20 cellular contexts compared by ENCODE assay signal in genomic region chr1:74937176-74937575, GRCh38.
DNase-seq lines count a peak whose midpoint lies in the region; ATAC-seq, FAIRE-seq and TF ChIP-seq lines count a peak whose summit lies in the region.
"Had no signal": no experiment of that assay in that cellular context is flagged by ENCODE, and none has a peak within 500 bp of the region (broad histone marks: within the 10 kb centered on the region; RNA-seq: fewer than 3 reads in every experiment).

No MANE protein-coding gene starts in this region.

- 100% methylated on average over 1 of the region's 1 CpG; no CpG with 5 or more reads in 1 of the 2 experiments for WGBS in H1 (ENCODE audit: extremely low coverage in 1 of 2, insufficient coverage in 1 of 2, insufficient read length in 1 of 2, insufficient replicate concordance in 2 of 2, low coverage in 1 of 2, low lambda C conversion rate in 2 of 2, missing lambda C conversion rate in 1 of 2), 2 experiments
- 22% methylated on average over 1 of the region's 1 CpG for WGBS in right lobe of liver (ENCODE audit: insufficient coverage, low coverage, low lambda C conversion rate, missing lambda C conversion rate)

- no peaks in the 10 kb centered on the region for H3K23me2 ChIP-seq in H1 (ENCODE audit: low read depth, low read length)

- no peak overlapping the region for H2AK5ac ChIP-seq in H1 (ENCODE audit: low read depth, low read length)

- TF ChIP-seq EP300 in H1 (IDR thresholded peaks at IDR 0.05; ENCODE audit: borderline replicate concordance in 1 of 2, low read depth in 2 of 2, low read length in 2 of 2) = no peak

- TF ChIP-seq CTCF in AG09319 (IDR thresholded peaks at IDR 0.05; ENCODE audit: low read depth, low read length) (no peak), H1 (IDR thresholded peaks at IDR 0.05; ENCODE audit: control extremely low read depth in 1 of 3, insufficient read depth in 1 of 3, low read depth in 1 of 3, low read length in 3 of 3) (no peak), GM10266 (IDR thresholded peaks at IDR 0.05; ENCODE audit: control insufficient read depth, insufficient read depth, low read depth, missing control alignments) (no peak), right lobe of liver (IDR thresholded peaks at IDR 0.05) (no peak)

- TF ChIP-seq POLR2A in H1 (IDR thresholded peaks at IDR 0.05; ENCODE audit: control extremely low read depth in 1 of 2, low read depth in 2 of 2, low read length in 2 of 2) (no peak), right lobe of liver (IDR thresholded peaks at IDR 0.05) (no peak)

- no peaks in the 10 kb centered on the region for H3K4me1 ChIP-seq in H1 (replicated peaks in 1 of 4; ENCODE audit: control insufficient read depth in 3 of 4, insufficient read depth in 4 of 4, low read length in 3 of 4)
- H3K4me1 ChIP-seq in right lobe of liver = no peaks in the 10 kb centered on the region
- H3K4me1 ChIP-seq: adrenal gland, tibial artery had no signal

- H3K4ac ChIP-seq in H1 (replicated peaks; ENCODE audit: insufficient read length, low read depth, low read length) = no peak overlapping the region

- H3K9me3 ChIP-seq in H1 (ENCODE audit: insufficient read depth in 2 of 2, low read depth in 1 of 2, low read length in 1 of 2) = no peaks in the 10 kb centered on the region; a peak in 1 of 4 replicates
- H3K9me3 ChIP-seq in right lobe of liver = no peaks in the 10 kb centered on the region
- H3K9me3 ChIP-seq: adrenal gland, tibial artery had no signal

- H3K4me3 ChIP-seq in H1 (ENCODE audit: extremely low read depth in 1 of 4, insufficient read depth in 2 of 4, low read depth in 3 of 4, low read length in 4 of 4) = no peak overlapping the region
- no peak overlapping the region for H3K4me3 ChIP-seq in right lobe of liver
- H3K4me3 ChIP-seq: adrenal gland, tibial artery had no signal

- H3K27ac ChIP-seq in H1 (ENCODE audit: low read depth, low read length) (no peak overlapping the region), right lobe of liver (no peak overlapping the region)
- H3K27ac ChIP-seq: adrenal gland, C4-2B, tibial artery had no signal

- H3K56ac ChIP-seq in H1 (replicated peaks; ENCODE audit: insufficient read length, low read depth, low read length) = no peak overlapping the region

- no peak overlapping the region for H2BK5ac ChIP-seq in H1 (ENCODE audit: low read depth, low read length)

- H3K14ac ChIP-seq in H1 (ENCODE audit: insufficient read length) = no peak overlapping the region

- no peak for FAIRE-seq in H1 (lab: Jason Lieb, UNC)
- FAIRE-seq: A204.1, GM19239 had no signal

- H2BK15ac ChIP-seq in H1 (ENCODE audit: low read length) = no peak overlapping the region

- DNase-seq in AG09319 (ENCODE audit: extremely low read depth, low read depth) = peak; percentile 4
- peak; percentile 85 for DNase-seq in NCI-H1092 (lab: John Stamatoyannopoulos, UW)
- DNase-seq in NCI-H345 treated with DMSO at 0.1 percent for 48 hours (lab: John Stamatoyannopoulos, UW; ENCODE audit: unreplicated experiment) = peak; percentile 88
- no peak for DNase-seq in H1 (ENCODE audit: low read depth in 1 of 2, low spot score in 2 of 2)
- no peak for DNase-seq in GM10266 (ENCODE audit: extremely low spot score)
- no peak for DNase-seq in right lobe of liver
- no peak for DNase-seq in GF-D8 (lab: John Stamatoyannopoulos, UW)
- DNase-seq: adrenal gland; Karpas-422; NCI-H2029 treated with DMSO at 0.1 percent for 48 hours; SIG-M5; stimulated activated CD4-positive, alpha-beta T cell treated with anti-CD3 and anti-CD28 coated beads, Interleukin-12 subunit alpha, Interleukin-12 subunit beta, amount 100 ng/mL, for 4 hours; tibial artery had no signal

- no peaks in the 10 kb centered on the region for H3K27me3 ChIP-seq in H1 (replicated peaks in 1 of 4; ENCODE audit: control insufficient read depth in 3 of 4, extremely low read depth in 1 of 4, insufficient read depth in 3 of 4, low read length in 3 of 4)
- no peaks in the 10 kb centered on the region for H3K27me3 ChIP-seq in right lobe of liver
- H3K27me3 ChIP-seq: adrenal gland, tibial artery had no signal

- no peak overlapping the region for H2BK120ac ChIP-seq in H1 (replicated peaks; ENCODE audit: low read depth, low read length)

- H3K23ac ChIP-seq in H1 (ENCODE audit: insufficient read length) = no peak overlapping the region

- H3K9ac ChIP-seq in H1 (replicated peaks in 1 of 4; ENCODE audit: extremely low read depth in 1 of 4, low read depth in 3 of 4, low read length in 3 of 4) = no peak overlapping the region

- no peak overlapping the region for H4K8ac ChIP-seq in H1 (ENCODE audit: extremely low read depth, insufficient read depth, low read length)

- H3K18ac ChIP-seq in H1 (ENCODE audit: extremely low read depth, low read length) = no peak overlapping the region

- no peaks in the 10 kb centered on the region for H4K20me1 ChIP-seq in H1 (replicated peaks in 1 of 2; ENCODE audit: control insufficient read depth in 1 of 2, insufficient read depth in 2 of 2, low read length in 2 of 2)

- H2AFZ ChIP-seq in H1 (ENCODE audit: low read length) = peak overlapping the region; percentile 90

- no peak overlapping the region for H2BK12ac ChIP-seq in H1 (ENCODE audit: low read depth, low read length)

- H3K4me2 ChIP-seq in H1 (ENCODE audit: insufficient read depth in 1 of 2, low read depth in 2 of 2, low read length in 2 of 2) = no peak overlapping the region

- intact Hi-C loops in right lobe of liver (cut with DNase I) = no loop called here

- no peaks in the 10 kb centered on the region for H3K36me3 ChIP-seq in H1 (ENCODE audit: control insufficient read depth in 2 of 4, insufficient read depth in 4 of 4, low read length in 3 of 4)
- H3K36me3 ChIP-seq in right lobe of liver = no peaks in the 10 kb centered on the region
- H3K36me3 ChIP-seq: adrenal gland, tibial artery had no signal

- H3K79me2 ChIP-seq in H1 (ENCODE audit: control insufficient read depth in 1 of 2, insufficient read depth in 2 of 2, low read length in 2 of 2) = no peaks in the 10 kb centered on the region

- H4K5ac ChIP-seq in H1 (ENCODE audit: insufficient read length, low read depth, low read length) = no peak overlapping the region

- H3K79me1 ChIP-seq in H1 (ENCODE audit: low read depth, low read length) = no peaks in the 10 kb centered on the region

- POLR2A ChIA-PET in H1 (lab: Charles Lee; ENCODE audit: partially characterized antibody) = no interaction called here

- no peak overlapping the region for H4K91ac ChIP-seq in H1 (replicated peaks; ENCODE audit: insufficient read length, low read length)

- no peak overlapping the region for H2BK20ac ChIP-seq in H1 (ENCODE audit: low read length)

- TF ChIP-seq RAD21 in H1 (IDR thresholded peaks at IDR 0.05 in 1 of 2, conservative IDR thresholded peaks at IDR 0.05 in 1 of 2; ENCODE audit: low read depth in 2 of 2, low read length in 2 of 2) = no peak

- CTCF ChIA-PET in H1 (lab: Charles Lee; ENCODE audit: partially characterized antibody) = interaction anchor here (0.5 kb wide), 1 partner anchor 218 kb away, joined by 3 read pairs; no protein-coding TSS in a partner anchor

- ATAC-seq in HG03175 (IDR thresholded peaks at IDR 0.05; ENCODE audit: unreplicated experiment) = no peak
- ATAC-seq in right lobe of liver = no peak
- ATAC-seq: activated CD4-positive, CD25-positive, alpha-beta regulatory T cell treated with anti-CD3 and anti-CD28 coated beads, Interleukin-2, amount 50 U/mL, for 24 hours; activated T-helper 17 cell treated with anti-CD3 and anti-CD28 coated beads, Interleukin-2, amount 50 U/mL, for 72 hours; stimulated activated memory B cell treated with anti-CD40 and anti-IgM and Interleukin-4, amounts not matched to agents 10 μg/mL and 1 μg/mL and 100 μg/mL, for 72 hours had no signal

TF ChIP-seq in H1, 55 proteins besides CTCF, POLR2A, EP300 and RAD21:
- no peak for TF ChIP-seq SIRT6 (IDR thresholded peaks at IDR 0.05; ENCODE audit: low read length)
- TF ChIP-seq TCF12 (IDR thresholded peaks at IDR 0.05; ENCODE audit: low read depth, low read length) = no peak
- TF ChIP-seq MAX (IDR thresholded peaks at IDR 0.05) = no peak
- no peak for TF ChIP-seq ASH2L (IDR thresholded peaks at IDR 0.05; ENCODE audit: low read length)
- no peak for TF ChIP-seq POU5F1 (IDR thresholded peaks at IDR 0.05; ENCODE audit: low read depth, low read length)
- TF ChIP-seq SUZ12 (IDR thresholded peaks at IDR 0.05; ENCODE audit: low read length) = no peak
- no peak for TF ChIP-seq SIX5 (IDR thresholded peaks at IDR 0.05; ENCODE audit: low read depth, low read length)
- TF ChIP-seq ATF3 (IDR thresholded peaks at IDR 0.05; ENCODE audit: insufficient read depth, low read depth, low read length) = no peak
- TF ChIP-seq KDM5A (IDR thresholded peaks at IDR 0.05; ENCODE audit: low read length) = no peak
- TF ChIP-seq KDM4A (IDR thresholded peaks at IDR 0.05; ENCODE audit: low read depth, low read length, severe bottlenecking) = no peak
- TF ChIP-seq NANOG (IDR thresholded peaks at IDR 0.05; ENCODE audit: insufficient read depth, low read depth, low read length, poor library complexity, severe bottlenecking) = no peak
- TF ChIP-seq TAF7 (optimal IDR thresholded peaks at IDR 0.05; ENCODE audit: borderline replicate concordance, low read depth, low read length) = no peak
- TF ChIP-seq SP4 (IDR thresholded peaks at IDR 0.05; ENCODE audit: low read length) = no peak

Comparison
In these comparisons a context has a peak if more than half of its experiments do, and no peak if none do; other contexts are left out.
1. DNase-seq: peak in AG09319 (single experiment), NCI-H1092 (single experiment) and NCI-H345 treated with DMSO at 0.1 percent for 48 hours (single experiment); none in H1 (0 of 2), GM10266 (single experiment), right lobe of liver (0 of 3) and GF-D8 (single experiment).